16 cellular contexts compared by ENCODE assay signal in the genomic region with DNA sequence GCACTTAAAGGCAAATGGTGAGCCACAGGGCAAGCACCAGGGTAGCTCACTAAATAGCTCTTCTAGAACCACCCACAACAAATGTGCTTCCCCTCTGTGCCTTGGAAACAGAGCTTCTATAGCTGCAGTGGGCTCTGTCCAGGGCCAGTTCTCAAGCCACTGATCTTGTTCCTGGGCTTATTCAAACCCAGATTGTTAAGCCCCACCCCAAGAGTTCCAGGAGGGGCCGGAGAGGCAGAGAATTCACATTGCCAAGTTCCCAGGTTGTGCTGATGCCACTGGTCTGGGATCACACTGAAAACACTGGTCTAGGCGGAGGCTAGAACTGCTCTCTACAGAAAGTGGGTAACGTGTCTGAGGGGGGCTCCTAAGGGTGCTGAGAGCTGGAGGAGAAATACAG. TPM values are rescaled to one million over a fixed set of nuclear protein-coding genes. Genes with fewer than 3 reads are reported as not detected.
A peak's percentile ranks its signal among the peaks of the same experiment; 100 is the strongest.
DNase-seq lines count a peak whose midpoint lies in the region; ATAC-seq and TF ChIP-seq lines count a peak whose summit lies in the region.
"Had no signal": no experiment of that assay in that cellular context is flagged by ENCODE, and none has a peak within 500 bp of the region (broad histone marks: within the 10 kb centered on the region; RNA-seq: fewer than 3 reads in every experiment).

No MANE protein-coding gene starts in this region.

- H3K27ac ChIP-seq in SK-N-MC, result peak overlapping the region; percentile 82
- H3K27ac ChIP-seq: BLaER1, HL-60 had no signal

- H3K4me3 ChIP-seq in SK-N-MC, result no peak overlapping the region
- H3K4me3 ChIP-seq: BLaER1, GM12878, HAP-1 had no signal

- ATAC-seq in left ventricle myocardium superior, result no peak
- no peak for ATAC-seq in activated T-helper 17 cell treated with anti-CD3 and anti-CD28 coated beads, Interleukin-2, amount 50 U/mL, for 72 hours (replicated peaks)
- ATAC-seq: GM12878 had no signal

- no peak overlapping the region for H3K4me3 Mint-ChIP-seq in activated naive CD4-positive, alpha-beta T cell treated with anti-CD3 and anti-CD28 coated beads, Interleukin-2, amount 10 ng/mL, durations not matched to agents 7 days and 5 days
- H3K4me3 Mint-ChIP-seq in dendritic cell treated with granulocyte-macrophage colony-stimulating factor and Interleukin-4, amounts not matched to agents 40 ng/mL and 50 ng/mL, for 4 days, result no peak overlapping the region
- no peak overlapping the region for H3K4me3 Mint-ChIP-seq in nephron progenitor cell
- H3K4me3 Mint-ChIP-seq in activated T-helper 17 cell treated with anti-CD3 and anti-CD28 coated beads, Interleukin-2, amount 50 U/mL, for 72 hours, result no peak overlapping the region
- H3K4me3 Mint-ChIP-seq: CD4-positive, alpha-beta memory T cell had no signal

- H3K9me3 Mint-ChIP-seq in activated naive CD4-positive, alpha-beta T cell treated with anti-CD3 and anti-CD28 coated beads, Interleukin-2, amount 10 ng/mL, durations not matched to agents 7 days and 5 days, result peaks cover 7% of the 10 kb centered on the region
- peaks cover 21% of the 10 kb centered on the region for H3K9me3 Mint-ChIP-seq in dendritic cell treated with granulocyte-macrophage colony-stimulating factor and Interleukin-4, amounts not matched to agents 40 ng/mL and 50 ng/mL, for 4 days
- H3K9me3 Mint-ChIP-seq in nephron progenitor cell, result peaks cover 6% of the 10 kb centered on the region
- H3K9me3 Mint-ChIP-seq in activated T-helper 17 cell treated with anti-CD3 and anti-CD28 coated beads, Interleukin-2, amount 50 U/mL, for 72 hours, result peaks cover 8% of the 10 kb centered on the region

- no peak for TF ChIP-seq CTCF in nephron progenitor cell (IDR thresholded peaks at IDR 0.05)

- peaks cover 18% of the 10 kb centered on the region for H3K4me1 Mint-ChIP-seq in activated naive CD4-positive, alpha-beta T cell treated with anti-CD3 and anti-CD28 coated beads, Interleukin-2, amount 10 ng/mL, durations not matched to agents 7 days and 5 days
- H3K4me1 Mint-ChIP-seq in dendritic cell treated with granulocyte-macrophage colony-stimulating factor and Interleukin-4, amounts not matched to agents 40 ng/mL and 50 ng/mL, for 4 days (ENCODE audit: low read depth), result peaks cover 57% of the 10 kb centered on the region
- peaks cover 14% of the 10 kb centered on the region for H3K4me1 Mint-ChIP-seq in nephron progenitor cell
- H3K4me1 Mint-ChIP-seq in activated T-helper 17 cell treated with anti-CD3 and anti-CD28 coated beads, Interleukin-2, amount 50 U/mL, for 72 hours, result peaks cover 16% of the 10 kb centered on the region

- peak overlapping the region; percentile 43 for H3K27ac Mint-ChIP-seq in activated naive CD4-positive, alpha-beta T cell treated with anti-CD3 and anti-CD28 coated beads, Interleukin-2, amount 10 ng/mL, durations not matched to agents 7 days and 5 days
- peak overlapping the region; percentile 40 for H3K27ac Mint-ChIP-seq in dendritic cell treated with granulocyte-macrophage colony-stimulating factor and Interleukin-4, amounts not matched to agents 40 ng/mL and 50 ng/mL, for 4 days
- H3K27ac Mint-ChIP-seq in nephron progenitor cell, result peak overlapping the region; percentile 78
- H3K27ac Mint-ChIP-seq in activated T-helper 17 cell treated with anti-CD3 and anti-CD28 coated beads, Interleukin-2, amount 50 U/mL, for 72 hours, result no peak overlapping the region
- H3K27ac Mint-ChIP-seq: CD14-positive monocyte had no signal

- H3K9me3 ChIP-seq in SK-N-MC (ENCODE audit: low read depth, low read length), result no peaks in the 10 kb centered on the region; the same call in 1 of the 2 replicates
- H3K9me3 ChIP-seq: HAP-1 had no signal

- H3K9ac ChIP-seq in SK-N-MC (ENCODE audit: insufficient read length), result no peak overlapping the region
- H3K9ac ChIP-seq: BLaER1 had no signal

- no peaks in the 10 kb centered on the region for H3K36me3 Mint-ChIP-seq in activated naive CD4-positive, alpha-beta T cell treated with anti-CD3 and anti-CD28 coated beads, Interleukin-2, amount 10 ng/mL, durations not matched to agents 7 days and 5 days
- peaks cover 18% of the 10 kb centered on the region for H3K36me3 Mint-ChIP-seq in dendritic cell treated with granulocyte-macrophage colony-stimulating factor and Interleukin-4, amounts not matched to agents 40 ng/mL and 50 ng/mL, for 4 days (ENCODE audit: low read depth)
- no peaks in the 10 kb centered on the region for H3K36me3 Mint-ChIP-seq in nephron progenitor cell (ENCODE audit: low read depth)
- H3K36me3 Mint-ChIP-seq in activated T-helper 17 cell treated with anti-CD3 and anti-CD28 coated beads, Interleukin-2, amount 50 U/mL, for 72 hours (ENCODE audit: low read depth), result no peaks in the 10 kb centered on the region
- H3K36me3 Mint-ChIP-seq: CD4-positive, alpha-beta memory T cell had no signal

- H3K27me3 Mint-ChIP-seq in activated naive CD4-positive, alpha-beta T cell treated with anti-CD3 and anti-CD28 coated beads, Interleukin-2, amount 10 ng/mL, durations not matched to agents 7 days and 5 days, result peaks cover 23% of the 10 kb centered on the region
- H3K27me3 Mint-ChIP-seq in dendritic cell treated with granulocyte-macrophage colony-stimulating factor and Interleukin-4, amounts not matched to agents 40 ng/mL and 50 ng/mL, for 4 days, result peaks cover 24% of the 10 kb centered on the region
- H3K27me3 Mint-ChIP-seq in nephron progenitor cell (ENCODE audit: low read depth, poor library complexity), result peaks cover 7% of the 10 kb centered on the region
- H3K27me3 Mint-ChIP-seq in activated T-helper 17 cell treated with anti-CD3 and anti-CD28 coated beads, Interleukin-2, amount 50 U/mL, for 72 hours, result no peaks in the 10 kb centered on the region
- H3K27me3 Mint-ChIP-seq: CD4-positive, alpha-beta memory T cell had no signal

- DNase-seq in activated naive CD4-positive, alpha-beta T cell treated with anti-CD3 and anti-CD28 coated beads, Interleukin-2, amount 10 ng/mL, durations not matched to agents 7 days and 5 days, result no peak
- DNase-seq in activated naive CD4-positive, alpha-beta T cell (lab: John Stamatoyannopoulos, UW), result no peak
- no peak for DNase-seq in SK-N-MC (ENCODE audit: low read depth, low spot score)
- DNase-seq in nephron progenitor cell, result no peak
- no peak for DNase-seq in activated effector memory CD4-positive, alpha-beta T cell treated with anti-CD3 and anti-CD28 coated beads, Interleukin-2, amount 50 U/mL, for 16 hours
- DNase-seq in left ventricle myocardium superior, result no peak
- DNase-seq: 8988T; CD4-positive, alpha-beta memory T cell; IMR-90 had no signal

- intact Hi-C loops in dendritic cell treated with granulocyte-macrophage colony-stimulating factor and Interleukin-4, amounts not matched to agents 40 ng/mL and 50 ng/mL, for 4 days (cut with micrococcal nuclease), result no loop called here
- intact Hi-C loops in left ventricle myocardium superior (cut with micrococcal nuclease), result no loop called here

- CTCF ChIA-PET in activated naive CD4-positive, alpha-beta T cell treated with anti-CD3 and anti-CD28 coated beads, Interleukin-2, amount 10 ng/mL, durations not matched to agents 7 days and 5 days (lab: Charles Lee), result interaction anchor here (2.0 kb wide), 1 partner anchor 15 kb away, joined by 7 read pairs; a partner anchor contains a TSS

- H3K36me3 ChIP-seq in SK-N-MC (ENCODE audit: insufficient read depth, low read length), result no peaks in the 10 kb centered on the region
- H3K36me3 ChIP-seq: BLaER1, HAP-1 had no signal

RNA-seq across cellular contexts. Expression of a gene that starts 15.4 kb away (rescaled TPM):
- 10.3 TPM for total RNA-seq in left ventricle myocardium superior
- total RNA-seq in activated T-helper 17 cell treated with anti-CD3 and anti-CD28 coated beads, Interleukin-2, amount 50 U/mL, for 72 hours, result 10 to 100 TPM; 31.1 to 48.7 TPM
